Comparison of ENCODE assay signal across 8 cellular contexts in genomic region chr5:93621340-93621872, GRCh38. TPM values are rescaled to one million over a fixed set of nuclear protein-coding genes. Genes with fewer than 3 reads are reported as not detected.
DNase-seq lines count a peak whose midpoint lies in the region; ATAC-seq and TF ChIP-seq lines count a peak whose summit lies in the region.

No MANE protein-coding gene starts in this region.

- H3K36me3 ChIP-seq in SK-N-SH (replicated peaks in 1 of 2; ENCODE audit: control insufficient read depth in 1 of 2, insufficient read depth in 2 of 2, low read length in 1 of 2) (no peaks in the 10 kb centered on the region), stomach (no peaks in the 10 kb centered on the region)

- ATAC-seq in GM18511 (IDR thresholded peaks at IDR 0.05; ENCODE audit: unreplicated experiment): peak; percentile 1
- no peak for ATAC-seq in GM18873 (IDR thresholded peaks at IDR 0.05; ENCODE audit: low FRiP score, unreplicated experiment)

- H3K4me2 ChIP-seq in SK-N-SH: peak overlapping the region; percentile 96

- intact Hi-C loops in dorsolateral prefrontal cortex (cut with DNase I) (loop anchor here in 1 of 2 donors (5.0 to 10.0 kb wide), 2 partner anchors 39 to 93 kb away; partner anchors contain the start of genes NR2F1 and NR2F1-AS1), lower leg skin (cut with DNase I; ENCODE audit: low total_unique reads) (no loop called here), stomach (cut with DNase I; ENCODE audit: low total_unique reads) (no loop called here)

- H3K27me3 ChIP-seq in SK-N-SH (ENCODE audit: insufficient read depth): no peaks in the 10 kb centered on the region
- H3K27me3 ChIP-seq in dorsolateral prefrontal cortex: no peaks in the 10 kb centered on the region
- H3K27me3 ChIP-seq in stomach: peaks cover 0 to 6% (median 0%) of the 10 kb centered on the region in 3 donors

- peak overlapping the region; percentile 86 to 97 for H3K27ac ChIP-seq in SK-N-SH (ENCODE audit: low read depth in 2 of 2, low read length in 1 of 2)
- H3K27ac ChIP-seq in dorsolateral prefrontal cortex: peak overlapping the region in 57 of 59 donors; percentile 20 to 95 (median 89)
- H3K27ac ChIP-seq in stomach: peak overlapping the region; percentile 41 to 91 (median 83)

- 2% methylated on average over 16 of the region's 42 CpGs for WGBS in SK-N-SH (ENCODE audit: low lambda C conversion rate)
- WGBS in lower leg skin, 2 donors: 12 to 34% methylated on average over 10 to 35 of the region's 42 CpGs
- WGBS in stomach, 5 donors: 4 to 26% (median 6%) methylated on average over 8 to 42 of the region's 42 CpGs

- H3K4me1 ChIP-seq in SK-N-SH (ENCODE audit: control insufficient read depth in 1 of 2, insufficient read depth in 2 of 2, low read depth in 1 of 2, low read length in 1 of 2) (peaks cover 0 to 4% of the 10 kb centered on the region in 2 experiments; a peak in 2 of 4 replicates), stomach (peaks cover 0 to 29% (median 12%) of the 10 kb centered on the region in 4 donors)

- H3K9ac ChIP-seq in SK-N-SH: peak overlapping the region; percentile 73

- H2AFZ ChIP-seq in SK-N-SH (ENCODE audit: low read depth): peak overlapping the region; percentile 76

- H3K9me2 ChIP-seq in SK-N-SH: no peaks in the 10 kb centered on the region

- peak; percentile 61 for DNase-seq in A172 (ENCODE audit: low spot score)
- DNase-seq in HuH-7.5 (ENCODE audit: low spot score): peak; percentile 83
- DNase-seq in SK-N-SH: peak; percentile 88
- DNase-seq in dorsolateral prefrontal cortex: peak; percentile 59 to 95 (median 88)
- DNase-seq in lower leg skin (ENCODE audit: low spot score in 2 of 2): peak in 1 of 2 donors; percentile 87
- peak; percentile 53 for DNase-seq in stomach

- peak in 1 of 2 experiments; percentile 15; a peak in 1 of 4 replicates for TF ChIP-seq EP300 in SK-N-SH (IDR thresholded peaks at IDR 0.05; ENCODE audit: borderline replicate concordance in 1 of 2, low read depth in 1 of 2, low read length in 1 of 2)
- TF ChIP-seq EP300 in stomach (IDR thresholded peaks at IDR 0.05): peak; percentile 67

- no peak for TF ChIP-seq RAD21 in SK-N-SH (IDR thresholded peaks at IDR 0.05; ENCODE audit: low read length)

- peak overlapping the region; percentile 71 to 85 for H3K4me3 ChIP-seq in SK-N-SH (ENCODE audit: low read depth in 2 of 2, low read length in 1 of 2)
- H3K4me3 ChIP-seq in dorsolateral prefrontal cortex: peak overlapping the region; percentile 59 to 90 (median 76)
- peak overlapping the region; percentile 21 for H3K4me3 ChIP-seq in lower leg skin (ENCODE audit: low read depth, poor library complexity, severe bottlenecking)
- peak overlapping the region; percentile 66 to 77 (median 68) for H3K4me3 ChIP-seq in stomach

- CTCF ChIA-PET in SK-N-SH (lab: Yijun Ruan, JAX): interaction anchor here (0.9 to 4.5 kb wide), 9 partner anchors 9 to 712 kb away, joined by 3 to 34 read pairs (median 4); no protein-coding TSS in a partner anchor

- H3F3A ChIP-seq in SK-N-SH (replicated peaks; ENCODE audit: insufficient read depth): peaks cover 13% of the 10 kb centered on the region

- POLR2A ChIA-PET in SK-N-SH (lab: Yijun Ruan, JAX): interaction anchor here (0.6 to 2.8 kb wide), 8 partner anchors 20 to 1122 kb away, joined by 3 to 18 read pairs (median 4); partner anchors contain the start of gene NR2F1

- TF ChIP-seq CTCF in SK-N-SH (IDR thresholded peaks at IDR 0.05) (no peak), dorsolateral prefrontal cortex (IDR thresholded peaks at IDR 0.05 in 54 of 56, conservative IDR thresholded peaks at IDR 0.05 in 2 of 56; ENCODE audit: low read depth in 1 of 56, partially characterized antibody in 56 of 56) (peak in 8 of 56 donors; percentile 5 to 19 (median 10)), lower leg skin (IDR thresholded peaks at IDR 0.05) (no peak), stomach (IDR thresholded peaks at IDR 0.05) (no peak)

- H3K79me2 ChIP-seq in SK-N-SH (ENCODE audit: insufficient read depth): no peaks in the 10 kb centered on the region

- no peaks in the 10 kb centered on the region for H3K9me3 ChIP-seq in SK-N-SH
- no peaks in the 10 kb centered on the region for H3K9me3 ChIP-seq in stomach

- no peaks in the 10 kb centered on the region for H4K20me1 ChIP-seq in SK-N-SH (ENCODE audit: insufficient read depth)

- TF ChIP-seq POLR2A in lower leg skin (IDR thresholded peaks at IDR 0.05) (no peak), stomach (IDR thresholded peaks at IDR 0.05) (no peak)

TF ChIP-seq in SK-N-SH, 30 proteins besides CTCF, POLR2A, EP300 and RAD21:
- TF ChIP-seq TAF1 (IDR thresholded peaks at IDR 0.05; ENCODE audit: borderline replicate concordance, low read depth, low read length) (no peak; the same call in 1 of the 2 replicates), MXI1 (IDR thresholded peaks at IDR 0.05; ENCODE audit: low read depth, low read length) (peak; percentile 54), JUND (IDR thresholded peaks at IDR 0.05) (no peak), POLR2AphosphoS5 (IDR thresholded peaks at IDR 0.05; ENCODE audit: low read depth, low read length) (0 out of 2 replicates have a peak, but pooled peaks have one; percentile 41), GATA2 (CRISPR knock-in tag; IDR thresholded peaks at IDR 0.05) (peak; percentile 33; the same call in 1 of the 2 replicates), CHD2 (IDR thresholded peaks at IDR 0.05; ENCODE audit: low read length, partially characterized antibody) (peak; percentile 8), RXRA (IDR thresholded peaks at IDR 0.05; ENCODE audit: borderline replicate concordance, low read depth) (no peak), GABPA (IDR thresholded peaks at IDR 0.05; ENCODE audit: low read depth) (peak; percentile 53; the same call in 1 of the 2 replicates), NRF1 (IDR thresholded peaks at IDR 0.05; ENCODE audit: low read depth, low read length) (peak; percentile 24; the same call in 1 of the 2 replicates)
- TF ChIP-seq, protein P1, sequence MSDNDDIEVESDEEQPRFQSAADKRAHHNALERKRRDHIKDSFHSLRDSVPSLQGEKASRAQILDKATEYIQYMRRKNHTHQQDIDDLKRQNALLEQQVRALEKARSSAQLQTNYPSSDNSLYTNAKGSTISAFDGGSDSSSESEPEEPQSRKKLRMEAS (IDR thresholded peaks at IDR 0.05; ENCODE audit: low read depth): peak; percentile 60; the same call in 1 of the 2 replicates

RNA-seq across cellular contexts. Expression of gene NR2F1, which starts 38.4 kb away (rescaled TPM):
- 6.9 and 10.0 TPM in 2 replicates for total RNA-seq in A172 (2014; rRNA removed; shearing (Covaris generic))
- polyA plus RNA-seq in SK-N-SH (2012; rRNA removed): 40.0 and 47.1 TPM in 2 replicates
- polyA plus RNA-seq in SK-N-SH (2012; cell fraction: cytosol; rRNA removed): 24.5 and 41.7 TPM in 2 replicates
- 82.7 and 105 TPM in 2 replicates for polyA plus RNA-seq in SK-N-SH (2012; cell fraction: nucleus; rRNA removed)
- 100 to 1,000 TPM in 56 of 120 experiments, 10 to 100 TPM in 64; 46.1 to 145 (median 98.5) TPM for total RNA-seq in dorsolateral prefrontal cortex
- 1 to 10 TPM in 3 of 4 donors, under 1 TPM in 1; 0.72 to 5.9 (median 2.7) TPM for total RNA-seq in lower leg skin
- 100 to 1,000 TPM in 1 of 5 donors, 10 to 100 TPM in 3, under 1 TPM in 1; 0.87 to 115 (median 20.4) TPM for total RNA-seq in stomach
- 10 to 100 TPM; 10.7 to 25.7 (median 24.3) TPM for polyA plus RNA-seq in stomach

RNA-seq across cellular contexts. Expression of gene NR2F1-AS1, which starts 40.4 kb away (rescaled TPM):
- total RNA-seq in A172 (2014; rRNA removed; shearing (Covaris generic)): 9.8 and 24.4 TPM in 2 replicates
- polyA plus RNA-seq in SK-N-SH (2012; rRNA removed) (7.4 and 8.3 TPM in 2 replicates), stomach (10 to 100 TPM in 2 of 3 donors, 1 to 10 TPM in 1; 9.7 to 19.6 (median 12.7) TPM)
- polyA plus RNA-seq in SK-N-SH (2012; cell fraction: cytosol; rRNA removed): 9.3 and 13.1 TPM in 2 replicates
- polyA plus RNA-seq in SK-N-SH (2012; cell fraction: nucleus; rRNA removed): 12.3 TPM in 2 replicates
- total RNA-seq in dorsolateral prefrontal cortex (100 to 1,000 TPM in 43 of 120 experiments, 10 to 100 TPM in 77; 42.2 to 125 (median 96.4) TPM), lower leg skin (1 to 10 TPM in 2 of 4 donors, under 1 TPM in 1, not detected in 1; 0.30 to 1.7 (median 1.0) TPM), stomach (10 to 100 TPM in 4 of 5 donors, 1 to 10 TPM in 1; 4.3 to 40.8 (median 15.8) TPM)

Comparison
In these comparisons a context has a peak if more than half of its experiments do, and no peak if none do; other contexts are left out.
1. H3K4me3 ChIP-seq: peak in every context shown above with its lines; median percentile 78 in SK-N-SH; 76 in dorsolateral prefrontal cortex; 68 in stomach; 21 in lower leg skin.